Comparison of ENCODE assay signal across 18 cellular contexts in genomic region chr5:154901276-154901675, GRCh38. TPM values are rescaled to one million over a fixed set of nuclear protein-coding genes. Genes with fewer than 3 reads are reported as not detected.
DNase-seq lines count a peak whose midpoint lies in the region; ATAC-seq and TF ChIP-seq lines count a peak whose summit lies in the region.
"Had no signal": no experiment of that assay in that cellular context is flagged by ENCODE, and none has a peak within 500 bp of the region (broad histone marks: within the 10 kb centered on the region; RNA-seq: fewer than 3 reads in every experiment).

No MANE protein-coding gene starts in this region.

- H3K4me3 ChIP-seq in astrocyte of the cerebellum (ENCODE audit: low read depth, low read length) (no peak overlapping the region), skeletal muscle satellite cell (ENCODE audit: low read length) (peak overlapping the region; percentile 7), adrenal gland (no peak overlapping the region), right lobe of liver (no peak overlapping the region), upper lobe of right lung (no peak overlapping the region)
- H3K4me3 ChIP-seq: K562 had no signal

- H3K36me3 ChIP-seq in skeletal muscle satellite cell (ENCODE audit: insufficient read depth, low read length) (peaks cover 65% of the 10 kb centered on the region), adrenal gland (replicated peaks in 1 of 2) (peaks cover 0 to 85% of the 10 kb centered on the region in 2 donors), right lobe of liver (peaks cover 0 to 56% (median 17%) of the 10 kb centered on the region in 4 donors), upper lobe of right lung (peaks cover 82% of the 10 kb centered on the region)

- TF ChIP-seq POLR2A in adrenal gland (IDR thresholded peaks at IDR 0.05): no peak
- TF ChIP-seq POLR2A in right lobe of liver (IDR thresholded peaks at IDR 0.05): no peak

- no peak for TF ChIP-seq CTCF in astrocyte of the cerebellum (IDR thresholded peaks at IDR 0.05; ENCODE audit: low read depth, low read length, missing control alignments)
- no peak for TF ChIP-seq CTCF in adrenal gland (IDR thresholded peaks at IDR 0.05)
- no peak for TF ChIP-seq CTCF in right lobe of liver (IDR thresholded peaks at IDR 0.05)
- TF ChIP-seq CTCF in upper lobe of right lung (IDR thresholded peaks at IDR 0.05): no peak

- H3K4me1 ChIP-seq in skeletal muscle satellite cell (ENCODE audit: control insufficient read depth, insufficient read depth, low read length): peaks cover 28% of the 10 kb centered on the region
- no peaks in the 10 kb centered on the region for H3K4me1 ChIP-seq in adrenal gland (replicated peaks in 1 of 2)
- no peaks in the 10 kb centered on the region for H3K4me1 ChIP-seq in right lobe of liver
- peaks cover 23% of the 10 kb centered on the region for H3K4me1 ChIP-seq in upper lobe of right lung

- H3K9ac ChIP-seq in skeletal muscle satellite cell (ENCODE audit: low read depth, low read length): no peak overlapping the region

- DNase-seq in AG20443 (ENCODE audit: low spot score): peak; percentile 24
- DNase-seq in astrocyte of the cerebellum (ENCODE audit: low read depth): peak; percentile 33
- peak; percentile 36 for DNase-seq in fibroblast of peridontal ligament (ENCODE audit: extremely low read depth)
- no peak for DNase-seq in adrenal gland
- no peak for DNase-seq in right lobe of liver
- no peak for DNase-seq in upper lobe of right lung
- DNase-seq: 8988T, C1 segment of cervical spinal cord, EL, NCI-H1048, NCI-H146, NCI-H2081 treated with DMSO at 0.1 percent for 48 hours, NCI-H524, SHP77 had no signal

- ATAC-seq in HG03039 (IDR thresholded peaks at IDR 0.05; ENCODE audit: unreplicated experiment): no peak
- ATAC-seq in right lobe of liver: no peak
- no peak for ATAC-seq in upper lobe of right lung
- ATAC-seq: HCT116, K562 had no signal

- H3K27ac ChIP-seq in adrenal gland: no peak overlapping the region
- no peak overlapping the region for H3K27ac ChIP-seq in right lobe of liver
- H3K27ac ChIP-seq in upper lobe of right lung: no peak overlapping the region

- 76 to 92% (median 87%) methylated on average over 2 of the region's 2 CpGs for WGBS in adrenal gland, 4 donors
- 94% methylated on average over 2 of the region's 2 CpGs for WGBS in right lobe of liver (ENCODE audit: insufficient coverage, low coverage, low lambda C conversion rate, missing lambda C conversion rate)

- peak overlapping the region; percentile 23 for H3K4me2 ChIP-seq in skeletal muscle satellite cell (ENCODE audit: low read length)

- intact Hi-C loops in adrenal gland (cut with DNase I) (no loop called here), right lobe of liver (cut with DNase I) (no loop called here), upper lobe of right lung (cut with DNase I) (no loop called here)

- H3K27me3 ChIP-seq in skeletal muscle satellite cell (ENCODE audit: control insufficient read depth, insufficient read depth, low read length) (no peaks in the 10 kb centered on the region), adrenal gland (no peaks in the 10 kb centered on the region), right lobe of liver (no peaks in the 10 kb centered on the region), upper lobe of right lung (no peaks in the 10 kb centered on the region)

- in situ Hi-C loops in astrocyte of the cerebellum (cut with HindIII; ENCODE audit: low sequenced_read_pairs): no loop called here

- H3K9me3 ChIP-seq in skeletal muscle satellite cell (replicated peaks; ENCODE audit: low read length) (no peaks in the 10 kb centered on the region), adrenal gland (replicated peaks in 1 of 3) (no peaks in the 10 kb centered on the region), right lobe of liver (no peaks in the 10 kb centered on the region), upper lobe of right lung (no peaks in the 10 kb centered on the region)

RNA-seq across cellular contexts. Expression of gene GEMIN5, which starts 36.7 kb away (rescaled TPM):
- 23.4 and 25.6 TPM in 2 replicates for total RNA-seq in skeletal muscle satellite cell (2012; rRNA removed)
- total RNA-seq in adrenal gland (10 to 100 TPM in 7 of 8 donors, 1 to 10 TPM in 1; 9.4 to 19.2 (median 13.9) TPM), right lobe of liver (10 to 100 TPM in 1 of 6 experiments, 1 to 10 TPM in 5; 5.7 to 11.3 (median 7.5) TPM), upper lobe of right lung (13.9 TPM)
- 10 to 100 TPM in 1 of 3 donors, 1 to 10 TPM in 2; 3.2 to 12.9 (median 3.9) TPM for polyA plus RNA-seq in adrenal gland

RNA-seq across cellular contexts. Expression of gene MRPL22, which starts 39.6 kb away (rescaled TPM):
- 7.6 and 13.5 TPM in 2 replicates for total RNA-seq in skeletal muscle satellite cell (2012; rRNA removed)
- total RNA-seq in adrenal gland (10 to 100 TPM; 12.6 to 65.2 (median 45.7) TPM), right lobe of liver (10 to 100 TPM; 22.0 to 30.9 (median 26.4) TPM), upper lobe of right lung (31.4 TPM)
- polyA plus RNA-seq in adrenal gland: 100 to 1,000 TPM in 2 of 3 donors, 10 to 100 TPM in 1; 98.0 to 129 (median 103) TPM

RNA-seq across cellular contexts. Expression of gene CNOT8, which starts 42.8 kb away (rescaled TPM):
- 40.1 and 54.0 TPM in 2 replicates for total RNA-seq in skeletal muscle satellite cell (2012; rRNA removed)
- total RNA-seq in adrenal gland (100 to 1,000 TPM in 2 of 8 donors, 10 to 100 TPM in 6; 49.8 to 109 (median 71.4) TPM), right lobe of liver (10 to 100 TPM; 12.4 to 19.6 (median 16.5) TPM), upper lobe of right lung (101 TPM)
- 10 to 100 TPM; 25.6 to 64.0 (median 47.9) TPM for polyA plus RNA-seq in adrenal gland

RNA-seq across cellular contexts. Expression of gene FAXDC2, which starts 50.9 kb away (rescaled TPM):
- total RNA-seq in skeletal muscle satellite cell (2012; rRNA removed): 0.44 and 0.76 TPM in 2 replicates
- total RNA-seq in adrenal gland: 10 to 100 TPM; 20.0 to 86.2 (median 52.2) TPM
- polyA plus RNA-seq in adrenal gland: 10 to 100 TPM; 12.2 to 38.5 (median 21.7) TPM
- total RNA-seq in right lobe of liver: 10 to 100 TPM; 27.3 to 98.1 (median 53.2) TPM
- total RNA-seq in upper lobe of right lung: 79.0 TPM

Comparison
In these comparisons a context has a peak if more than half of its experiments do, and no peak if none do; other contexts are left out.
1. DNase-seq: peak in AG20443 (single experiment), astrocyte of the cerebellum (single experiment) and fibroblast of peridontal ligament (single experiment); none in adrenal gland (0 of 7), right lobe of liver (0 of 3) and upper lobe of right lung (single experiment).